In the genomic region with DNA sequence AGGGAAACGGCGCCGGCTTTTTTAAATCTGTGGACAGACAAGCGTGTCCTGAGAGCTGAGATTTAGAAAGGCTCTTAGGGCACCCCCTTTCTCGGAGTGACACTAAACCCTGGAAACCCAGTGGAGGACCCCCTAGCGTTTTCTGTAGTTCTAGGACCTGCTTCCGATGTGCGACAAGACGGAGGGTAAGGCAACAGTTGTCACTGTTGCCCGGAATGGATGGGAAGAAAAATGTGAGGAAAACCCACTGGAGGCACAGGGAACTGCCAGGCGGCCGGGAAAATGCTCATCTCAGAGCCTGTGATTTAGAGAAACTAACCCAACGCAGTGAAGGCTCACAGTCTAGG, we compare ENCODE assay signal across 7 cellular contexts. TPM values are rescaled to one million over a fixed set of nuclear protein-coding genes. Genes with fewer than 3 reads are reported as not detected.
A peak's percentile ranks its signal among the peaks of the same experiment; 100 is the strongest.
DNase-seq lines count a peak whose midpoint lies in the region; ATAC-seq and TF ChIP-seq lines count a peak whose summit lies in the region.

No MANE protein-coding gene starts in this region.

- peaks cover 76% of the 10 kb centered on the region for H3K79me2 ChIP-seq in Loucy (ENCODE audit: insufficient read depth, low read length)
- H3K79me2 ChIP-seq in hepatocyte, result peaks cover 61% of the 10 kb centered on the region
- peaks cover 46% of the 10 kb centered on the region for H3K79me2 ChIP-seq in smooth muscle cell (ENCODE audit: low read depth)

- H3K4me1 ChIP-seq in Loucy (ENCODE audit: insufficient read depth, low read length, poor library complexity, severe bottlenecking) (peaks cover 28% of the 10 kb centered on the region), hepatocyte (ENCODE audit: insufficient read depth) (peaks cover 27% of the 10 kb centered on the region), smooth muscle cell (ENCODE audit: low read depth) (peaks cover 30% of the 10 kb centered on the region)

- H3K27me3 ChIP-seq in Loucy (ENCODE audit: insufficient read depth, low read length, poor library complexity, severe bottlenecking) (no peaks in the 10 kb centered on the region), hepatocyte (no peaks in the 10 kb centered on the region), smooth muscle cell (ENCODE audit: low read depth) (no peaks in the 10 kb centered on the region)

- intact Hi-C loops in activated B cell treated with CpG ODN at 0.5 μM for 24 hours (cut with micrococcal nuclease), result loop anchor here (1.0 to 5.0 kb wide), 8 partner anchors 10 to 723 kb away; partner anchors contain the start of genes CTSZ, NELFCD, PRELID3B and RAB22A

- peak overlapping the region; percentile 96 for H3K4me3 Mint-ChIP-seq in activated B cell treated with CpG ODN at 0.5 μM for 24 hours

- H4K20me1 ChIP-seq in Loucy (ENCODE audit: insufficient read depth, low read length, poor library complexity, severe bottlenecking) (peaks cover 64% of the 10 kb centered on the region), hepatocyte (ENCODE audit: insufficient read depth, poor library complexity, severe bottlenecking) (peaks cover 10% of the 10 kb centered on the region), smooth muscle cell (ENCODE audit: low read depth) (peaks cover 26% of the 10 kb centered on the region)

- WGBS in hepatocyte (ENCODE audit: low lambda C conversion rate, missing lambda C conversion rate), result under 1% methylated on average over 13 of the region's 13 CpGs
- WGBS in smooth muscle cell (ENCODE audit: low lambda C conversion rate), result 2% methylated on average over 13 of the region's 13 CpGs

- ATAC-seq in activated B cell treated with CpG ODN at 0.5 μM for 24 hours (ENCODE audit: low read depth), result no peak
- ATAC-seq in GM21737 (IDR thresholded peaks at IDR 0.05; ENCODE audit: unreplicated experiment), result no peak

- no peaks in the 10 kb centered on the region for H3K9me2 ChIP-seq in Loucy (replicated peaks; ENCODE audit: low read depth, low read length)
- H3K9me2 ChIP-seq in hepatocyte (replicated peaks; ENCODE audit: insufficient read depth), result no peaks in the 10 kb centered on the region

- H3K4me1 Mint-ChIP-seq in activated B cell treated with CpG ODN at 0.5 μM for 24 hours, result peaks cover 45% of the 10 kb centered on the region

- H3K27ac ChIP-seq in hepatocyte (peak overlapping the region; percentile 84), smooth muscle cell (ENCODE audit: low read depth) (peak overlapping the region; percentile 71)

- POLR2A ChIA-PET in activated B cell treated with CpG ODN at 0.5 μM for 24 hours (lab: Charles Lee), result interaction anchor here (0.8 to 4.4 kb wide), 32 partner anchors 9 to 727 kb away, joined by 3 to 89 read pairs (median 7); partner anchors contain the start of genes CTSZ, GNAS, GNAS-AS1 and NELFCD

- no peak overlapping the region for H2AFZ ChIP-seq in Loucy (ENCODE audit: low read length)
- H2AFZ ChIP-seq in hepatocyte, result peak overlapping the region; percentile 57
- H2AFZ ChIP-seq in smooth muscle cell (ENCODE audit: low read depth), result peak overlapping the region; percentile 78

- H3K9me3 ChIP-seq in Loucy (ENCODE audit: insufficient read depth, low read depth, low read length) (no peaks in the 10 kb centered on the region), hepatocyte (ENCODE audit: low read depth) (no peaks in the 10 kb centered on the region), smooth muscle cell (replicated peaks; ENCODE audit: low read depth) (no peaks in the 10 kb centered on the region)

- no peaks in the 10 kb centered on the region for H3K27me3 Mint-ChIP-seq in activated B cell treated with CpG ODN at 0.5 μM for 24 hours

- TF ChIP-seq CTCF in GM12872 (IDR thresholded peaks at IDR 0.05; ENCODE audit: insufficient read depth, low read depth, low read length) (0 out of 3 replicates have a peak, but pooled peaks have one; percentile 2), Loucy (conservative IDR thresholded peaks at IDR 0.05; ENCODE audit: low read length) (no peak), activated B cell treated with CpG ODN at 0.5 μM for 24 hours (IDR thresholded peaks at IDR 0.05) (no peak), hepatocyte (IDR thresholded peaks at IDR 0.05; ENCODE audit: poor library complexity) (peak; percentile 24), smooth muscle cell (IDR thresholded peaks at IDR 0.05; ENCODE audit: borderline replicate concordance, insufficient read depth, poor library complexity, severe bottlenecking) (no peak)

- H3K36me3 Mint-ChIP-seq in activated B cell treated with CpG ODN at 0.5 μM for 24 hours (ENCODE audit: low read depth), result peaks cover 83% of the 10 kb centered on the region

- H3K4me3 ChIP-seq in Loucy (ENCODE audit: low read length, poor library complexity, severe bottlenecking), result peak overlapping the region; percentile 69
- H3K4me3 ChIP-seq in hepatocyte, result peak overlapping the region; percentile 25
- peak overlapping the region; percentile 81 for H3K4me3 ChIP-seq in smooth muscle cell

- CTCF ChIA-PET in activated B cell treated with CpG ODN at 0.5 μM for 24 hours (lab: Charles Lee), result interaction anchor here (0.8 to 2.4 kb wide), 5 partner anchors 17 to 189 kb away, joined by 3 to 10 read pairs (median 5); no protein-coding TSS in a partner anchor

- peak overlapping the region; percentile 63 for H3K9ac ChIP-seq in Loucy (ENCODE audit: low read depth, low read length, poor library complexity, severe bottlenecking)
- peak overlapping the region; percentile 94 for H3K9ac ChIP-seq in smooth muscle cell (ENCODE audit: low read depth)

- H3K36me3 ChIP-seq in Loucy (ENCODE audit: insufficient read depth, low read length) (peaks cover 72% of the 10 kb centered on the region), hepatocyte (replicated peaks; ENCODE audit: insufficient read depth, low read depth) (no peaks in the 10 kb centered on the region), smooth muscle cell (ENCODE audit: low read depth) (peaks cover 18% of the 10 kb centered on the region)

- no peak for DNase-seq in activated B cell treated with CpG ODN at 0.5 μM for 24 hours
- peak; percentile 62 for DNase-seq in hepatocyte (ENCODE audit: low spot score)
- DNase-seq in smooth muscle cell (lab: John Stamatoyannopoulos, UW; ENCODE audit: unreplicated experiment), result no peak
- no peak for DNase-seq in NCI-H1436 treated with DMSO at 0.1 percent for 48 hours (lab: John Stamatoyannopoulos, UW)

- no peaks in the 10 kb centered on the region; the same call in 1 of the 2 replicates for H3F3A ChIP-seq in Loucy (ENCODE audit: low read depth)
- H3F3A ChIP-seq in smooth muscle cell (ENCODE audit: low read depth), result peaks cover 19% of the 10 kb centered on the region

- H3K4me2 ChIP-seq in Loucy (ENCODE audit: low read depth, low read length, poor library complexity, severe bottlenecking), result peak overlapping the region; percentile 62
- peak overlapping the region; percentile 81 for H3K4me2 ChIP-seq in hepatocyte
- H3K4me2 ChIP-seq in smooth muscle cell, result peak overlapping the region; percentile 95

- H3K9me3 Mint-ChIP-seq in activated B cell treated with CpG ODN at 0.5 μM for 24 hours, result no peaks in the 10 kb centered on the region

- peak overlapping the region; percentile 94 for H3K27ac Mint-ChIP-seq in activated B cell treated with CpG ODN at 0.5 μM for 24 hours

RNA-seq across cellular contexts. Expression of gene ATP5F1E, which starts 0.6 kb away (rescaled TPM):
- total RNA-seq in activated B cell treated with CpG ODN at 0.5 μM for 24 hours, result 84.0 and 86.1 TPM in 2 replicates
- total RNA-seq in hepatocyte, result 32.2 and 32.9 TPM in 2 replicates
- polyA plus RNA-seq in hepatocyte, result 217 and 227 TPM in 2 replicates
- 48.1 and 48.6 TPM in 2 replicates for total RNA-seq in smooth muscle cell
- polyA plus RNA-seq in smooth muscle cell, result 265 and 280 TPM in 2 replicates

RNA-seq across cellular contexts. Expression of gene PRELID3B, which starts 9.9 kb away (rescaled TPM):
- total RNA-seq in activated B cell treated with CpG ODN at 0.5 μM for 24 hours (54.2 and 58.4 TPM in 2 replicates), hepatocyte (70.3 and 75.7 TPM in 2 replicates), smooth muscle cell (39.1 and 44.9 TPM in 2 replicates)
- polyA plus RNA-seq in hepatocyte (33.0 and 38.2 TPM in 2 replicates), smooth muscle cell (20.9 and 25.8 TPM in 2 replicates)

RNA-seq across cellular contexts. Expression of gene TUBB1, which starts 13.5 kb away (rescaled TPM):
- total RNA-seq in activated B cell treated with CpG ODN at 0.5 μM for 24 hours, result 0.05 and 0.09 TPM in 2 replicates
- total RNA-seq in hepatocyte, result 0.04 and 0.10 TPM in 2 replicates
- polyA plus RNA-seq in hepatocyte, result 0.05 TPM in 1 of 2 replicates, not detected in the other
- total RNA-seq in smooth muscle cell, result 0.40 and 0.67 TPM in 2 replicates
- polyA plus RNA-seq in smooth muscle cell, result not detected in 2 replicates

RNA-seq across cellular contexts. Expression of gene CTSZ, which starts 25.6 kb away (rescaled TPM):
- total RNA-seq in activated B cell treated with CpG ODN at 0.5 μM for 24 hours (262 and 278 TPM in 2 replicates), hepatocyte (123 and 161 TPM in 2 replicates), smooth muscle cell (151 and 171 TPM in 2 replicates)
- polyA plus RNA-seq in hepatocyte (5.0 and 7.1 TPM in 2 replicates), smooth muscle cell (9.4 and 12.7 TPM in 2 replicates)

RNA-seq across cellular contexts. Expression of gene NELFCD, which starts 51.6 kb away (rescaled TPM):
- total RNA-seq in activated B cell treated with CpG ODN at 0.5 μM for 24 hours, result 97.2 and 107 TPM in 2 replicates
- 41.7 and 48.3 TPM in 2 replicates for total RNA-seq in hepatocyte
- 64.0 and 77.7 TPM in 2 replicates for polyA plus RNA-seq in hepatocyte
- total RNA-seq in smooth muscle cell, result 25.4 and 27.6 TPM in 2 replicates
- polyA plus RNA-seq in smooth muscle cell, result 40.3 and 44.9 TPM in 2 replicates

Comparison
In these comparisons a context has a peak if more than half of its experiments do, and no peak if none do; other contexts are left out.
1. CTCF ChIP-seq: peak in GM12872 (single experiment) and hepatocyte (single experiment); none in Loucy (single experiment), activated B cell treated with CpG ODN at 0.5 μM for 24 hours (single experiment) and smooth muscle cell (single experiment).
2. H3K4me3 ChIP-seq: peak in every context shown above with its lines; median percentile 81 in smooth muscle cell; 69 in Loucy; 25 in hepatocyte.
3. Peak in every context shown above with its lines, with median percentiles within 50 percentile points of each other: H3K4me2 ChIP-seq.